23 cellular contexts compared by ENCODE assay signal in genomic region chr4:52704676-52705075, GRCh38. TPM values are rescaled to one million over a fixed set of nuclear protein-coding genes. Genes with fewer than 3 reads are reported as not detected.
DNase-seq lines count a peak whose midpoint lies in the region; ATAC-seq and TF ChIP-seq lines count a peak whose summit lies in the region.
"Had no signal": no experiment of that assay in that cellular context is flagged by ENCODE, and none has a peak within 500 bp of the region (broad histone marks: within the 10 kb centered on the region; RNA-seq: fewer than 3 reads in every experiment).

No MANE protein-coding gene starts in this region.

- no peak for ATAC-seq in GM19023 (IDR thresholded peaks at IDR 0.05; ENCODE audit: unreplicated experiment)
- ATAC-seq: GM23338, Panc1 had no signal

- peak; percentile 40 for DNase-seq in BE2C
- peak; percentile 24 for DNase-seq in NCI-H1105 (lab: John Stamatoyannopoulos, UW)
- DNase-seq in NCI-H446 (lab: John Stamatoyannopoulos, UW) = peak; percentile 60 to 79
- peak; percentile 28 for DNase-seq in fibroblast of mammary gland (ENCODE audit: low read depth)
- no peak for DNase-seq in superior temporal gyrus (ENCODE audit: extremely low spot score)
- no peak for DNase-seq in tibial nerve (ENCODE audit: low spot score in 2 of 2)
- DNase-seq in activated effector memory CD4-positive, alpha-beta T cell treated with Interleukin-2 at 50 U/mL for 16 hours = no peak
- DNase-seq: AML-193; CD8-positive, alpha-beta memory T cell; MV-4-11; NCI-H1417; NCI-H1930; NCI-H510A; NCI-H748 treated with DMSO at 0.1 percent for 48 hours; SIG-M5; SK-N-SH had no signal

- WGBS in tibial nerve, 2 donors = 51 to 54% methylated on average over 3 of the region's 3 CpGs

- H3K9me3 ChIP-seq in BE2C (no peaks in the 10 kb centered on the region), tibial nerve (no peaks in the 10 kb centered on the region)
- H3K9me3 ChIP-seq: HAP-1, SK-N-SH had no signal

- TF ChIP-seq EP300 in tibial nerve (IDR thresholded peaks at IDR 0.05) = no peak

- H3K4me3 ChIP-seq in BE2C (ENCODE audit: low read depth, low read length) (no peak overlapping the region), fibroblast of mammary gland (ENCODE audit: control insufficient read depth, low read depth, low read length) (no peak overlapping the region), tibial nerve (no peak overlapping the region)
- H3K4me3 ChIP-seq: GM23338, HAP-1 had no signal

- H3K27me3 ChIP-seq in BE2C = no peaks in the 10 kb centered on the region
- H3K27me3 ChIP-seq in tibial nerve = no peaks in the 10 kb centered on the region

- H3K27ac ChIP-seq in tibial nerve = no peak overlapping the region
- H3K27ac ChIP-seq: C4-2B had no signal

- TF ChIP-seq POLR2A in tibial nerve (IDR thresholded peaks at IDR 0.05) = no peak

- TF ChIP-seq CTCF in BE2C (IDR thresholded peaks at IDR 0.05; ENCODE audit: low read depth, low read length) (no peak), fibroblast of mammary gland (conservative IDR thresholded peaks at IDR 0.05; ENCODE audit: control insufficient read depth, insufficient read depth, low read depth, low read length) (no peak), tibial nerve (IDR thresholded peaks at IDR 0.05) (no peak)

- H3K36me3 ChIP-seq in BE2C (no peaks in the 10 kb centered on the region), tibial nerve (no peaks in the 10 kb centered on the region)
- H3K36me3 ChIP-seq: HAP-1 had no signal

- peaks cover 8% of the 10 kb centered on the region; the same call in 1 of the 2 replicates for H3K4me1 ChIP-seq in BE2C
- H3K4me1 ChIP-seq in tibial nerve = peaks cover 0 to 6% (median 0%) of the 10 kb centered on the region in 4 donors
- H3K4me1 ChIP-seq: HAP-1 had no signal

RNA-seq across cellular contexts. Expression of gene USP46, which starts 45.6 kb away (rescaled TPM):
- polyA plus RNA-seq in BE2C (2012; ENCODE audit: insufficient read depth, insufficient read length, low read depth) = 4.8 TPM
- total RNA-seq in tibial nerve = 10 to 100 TPM; 28.2 to 55.5 (median 37.9) TPM

RNA-seq across cellular contexts. Expression of gene ERVMER34-1, which starts 46.5 kb away (rescaled TPM):
- polyA plus RNA-seq in BE2C (2012; ENCODE audit: insufficient read depth, insufficient read length, low read depth) = not detected
- under 1 TPM in 3 of 4 donors, not detected in 1; 0.63 to 0.90 (median 0.78) TPM for total RNA-seq in tibial nerve
- total RNA-seq: A172, IMR-90 had no signal
- polyA plus RNA-seq: CD8-positive, alpha-beta memory T cell; IMR-90 had no signal

Comparison
In these comparisons a context has a peak if more than half of its experiments do, and no peak if none do; other contexts are left out.
1. DNase-seq: peak in BE2C (single experiment), NCI-H1105 (single experiment), NCI-H446 (2 of 2) and fibroblast of mammary gland (single experiment); none in superior temporal gyrus (single experiment), tibial nerve (0 of 2) and activated effector memory CD4-positive, alpha-beta T cell treated with Interleukin-2 at 50 U/mL for 16 hours (single experiment).